In the genomic region with DNA sequence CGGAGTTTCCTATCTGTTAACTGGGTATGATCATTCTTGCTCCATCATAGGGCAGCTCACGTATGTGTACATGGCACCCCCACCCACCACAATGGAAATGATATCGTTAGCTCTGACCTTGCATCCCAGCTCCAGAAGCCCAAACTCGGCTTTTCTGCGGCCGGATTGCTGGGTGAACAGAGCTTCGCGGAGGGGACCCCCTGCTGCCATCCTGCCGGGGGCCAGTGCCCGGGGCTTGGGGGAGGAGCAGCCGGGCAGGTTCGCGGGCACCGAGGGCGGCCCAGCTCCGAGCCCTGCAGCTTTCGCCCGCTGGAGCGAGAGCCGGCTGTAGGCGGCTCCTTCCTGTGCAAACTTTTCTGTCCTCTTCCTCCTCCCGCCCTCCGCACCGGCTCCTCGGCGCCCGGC, we compare ENCODE assay signal across 8 cellular contexts. TPM values are rescaled to one million over a fixed set of nuclear protein-coding genes. Genes with fewer than 3 reads are reported as not detected.
DNase-seq lines count a peak whose midpoint lies in the region; ATAC-seq, FAIRE-seq and TF ChIP-seq lines count a peak whose summit lies in the region.

No MANE protein-coding gene starts in this region.

- peak overlapping the region; percentile 74 to 95 (median 82) for H3K4me3 Mint-ChIP-seq in IgD-negative memory B cell

- H3K27me3 Mint-ChIP-seq in IgD-negative memory B cell = no peaks in the 10 kb centered on the region

- no peaks in the 10 kb centered on the region for H3K9me3 Mint-ChIP-seq in IgD-negative memory B cell

- H3K4me1 ChIP-seq in ES-I3 (ENCODE audit: insufficient read depth, low read length) = peaks cover 5% of the 10 kb centered on the region; the same call in 1 of the 2 replicates

- FAIRE-seq in D721Med (lab: Jason Lieb, UNC) = no peak

- ATAC-seq in GM21786 (IDR thresholded peaks at IDR 0.05; ENCODE audit: unreplicated experiment) = peak; percentile 67

- H3K27ac Mint-ChIP-seq in IgD-negative memory B cell = peak overlapping the region in 1 of 3 donors; percentile 11

- DNase-seq in UCSD-AML1 (lab: John Stamatoyannopoulos, UW; ENCODE audit: unreplicated experiment) (peak; percentile 55), left kidney (ENCODE audit: low read depth, low spot score) (peak; percentile 77), D721Med (ENCODE audit: insufficient read length, low spot score) (no peak)
- peak; percentile 52 for DNase-seq in central memory CD4-positive, alpha-beta T cell
- DNase-seq in stimulated activated CD8-positive, alpha-beta memory T cell treated with anti-CD3 and anti-CD28 coated beads, Interleukin-4, amount 100 ng/mL, for 24 hours (ENCODE audit: low read depth) = peak; percentile 34

- H3K9ac ChIP-seq in ES-I3 (ENCODE audit: low read depth, low read length) = peak overlapping the region; percentile 54

- TF ChIP-seq CTCF in D721Med (IDR thresholded peaks at IDR 0.05; ENCODE audit: insufficient read depth, missing control alignments) = no peak

- H3K36me3 ChIP-seq in ES-I3 (ENCODE audit: insufficient read depth, low read length) = no peaks in the 10 kb centered on the region

- H3K36me3 Mint-ChIP-seq in IgD-negative memory B cell = no peaks in the 10 kb centered on the region

- peaks cover 14 to 33% (median 18%) of the 10 kb centered on the region in 3 donors for H3K4me1 Mint-ChIP-seq in IgD-negative memory B cell

- H3K9me3 ChIP-seq in ES-I3 (ENCODE audit: control insufficient read depth, insufficient read depth, low read length) = no peaks in the 10 kb centered on the region

RNA-seq across cellular contexts. Expression of gene FUCA2, which starts 24.9 kb away (rescaled TPM):
- polyA plus RNA-seq in IgD-negative memory B cell = 15.4 TPM
